ENCODE assay signal across 26 cellular contexts in genomic region chr2:49677227-49677626, GRCh38.
DNase-seq lines count a peak whose midpoint lies in the region; ATAC-seq, FAIRE-seq and TF ChIP-seq lines count a peak whose summit lies in the region.
"Had no signal": no experiment of that assay in that cellular context is flagged by ENCODE, and none has a peak within 500 bp of the region (broad histone marks: within the 10 kb centered on the region; RNA-seq: fewer than 3 reads in every experiment).

No MANE protein-coding gene starts in this region.

- no peak overlapping the region for H2BK15ac ChIP-seq in H1 (ENCODE audit: low read length)

- H3K56ac ChIP-seq in H1 (replicated peaks; ENCODE audit: insufficient read length, low read depth, low read length) = no peak overlapping the region

- no peaks in the 10 kb centered on the region for H3K9me3 ChIP-seq in H1 (ENCODE audit: insufficient read depth in 2 of 2, low read depth in 1 of 2, low read length in 1 of 2)
- H3K9me3 ChIP-seq: BE2C, BLaER1 had no signal

- H4K20me1 ChIP-seq in H1 (replicated peaks in 1 of 2; ENCODE audit: control insufficient read depth in 1 of 2, insufficient read depth in 2 of 2, low read length in 2 of 2) = peaks cover 0 to 1% of the 10 kb centered on the region in 2 experiments
- H4K20me1 ChIP-seq: BLaER1 had no signal

- no peak overlapping the region for H4K5ac ChIP-seq in H1 (ENCODE audit: insufficient read length, low read depth, low read length)

- CTCF ChIA-PET in H1 (lab: Charles Lee; ENCODE audit: partially characterized antibody) = interaction anchor here (1.0 to 3.0 kb wide), 4 partner anchors 9 to 57 kb away, joined by 3 to 16 read pairs (median 4); no protein-coding TSS in a partner anchor

- no peak overlapping the region for H3K4me2 ChIP-seq in H1 (ENCODE audit: insufficient read depth in 1 of 2, low read depth in 2 of 2, low read length in 2 of 2)
- H3K4me2 ChIP-seq: BLaER1 had no signal

- H3K14ac ChIP-seq in H1 (ENCODE audit: insufficient read length) = no peak overlapping the region

- no peak overlapping the region for H3K18ac ChIP-seq in H1 (ENCODE audit: extremely low read depth, low read length)

- no peak overlapping the region for H2AFZ ChIP-seq in H1 (ENCODE audit: low read length)

- no peak overlapping the region for H4K91ac ChIP-seq in H1 (replicated peaks; ENCODE audit: insufficient read length, low read length)

- no peak overlapping the region for H2BK12ac ChIP-seq in H1 (ENCODE audit: low read depth, low read length)

- H3K27me3 ChIP-seq in H1 (replicated peaks in 1 of 4; ENCODE audit: control insufficient read depth in 3 of 4, extremely low read depth in 1 of 4, insufficient read depth in 3 of 4, low read length in 3 of 4) = no peaks in the 10 kb centered on the region
- H3K27me3 ChIP-seq in foreskin keratinocyte = no peaks in the 10 kb centered on the region
- H3K27me3 ChIP-seq: BE2C, BLaER1 had no signal

- no peak overlapping the region for H2BK120ac ChIP-seq in H1 (replicated peaks; ENCODE audit: low read depth, low read length)

- no peak for DNase-seq in Right ventricle myocardium superior
- no peak for DNase-seq in cardiac septum (ENCODE audit: low spot score)
- DNase-seq in UCSD-AML1 (lab: John Stamatoyannopoulos, UW; ENCODE audit: unreplicated experiment) = peak; percentile 2
- no peak for DNase-seq in H1 (ENCODE audit: low read depth in 1 of 2, low spot score in 2 of 2)
- DNase-seq in NCI-H2171 (lab: John Stamatoyannopoulos, UW) = no peak
- no peak for DNase-seq in foreskin keratinocyte
- DNase-seq: 8988T; ACHN; BE2C; C1 segment of cervical spinal cord; CD4-positive, alpha-beta memory T cell; CD4-positive, CD25-positive, alpha-beta regulatory T cell; CD8-positive, alpha-beta memory T cell; COR-L47; DMS 273 treated with DMSO at 0.1 percent for 48 hours; DMS153; DMS53; DMS79; DND-41; EL; GF-D8 had no signal

- H3K79me1 ChIP-seq in H1 (ENCODE audit: low read depth, low read length) = no peaks in the 10 kb centered on the region

- intact Hi-C loops in Right ventricle myocardium superior (cut with DNase I) = no loop called here
- intact Hi-C loops in cardiac septum (cut with DNase I) = no loop called here

- TF ChIP-seq EP300 in H1 (IDR thresholded peaks at IDR 0.05; ENCODE audit: borderline replicate concordance in 1 of 2, low read depth in 2 of 2, low read length in 2 of 2) = no peak

- no peaks in the 10 kb centered on the region for H3K23me2 ChIP-seq in H1 (ENCODE audit: low read depth, low read length)

- H3K9ac ChIP-seq in H1 (replicated peaks in 1 of 4; ENCODE audit: extremely low read depth in 1 of 4, low read depth in 3 of 4, low read length in 3 of 4) = no peak overlapping the region
- H3K9ac ChIP-seq: BLaER1 had no signal

- H3K27ac ChIP-seq in H1 (ENCODE audit: low read depth, low read length) = no peak overlapping the region
- H3K27ac ChIP-seq in foreskin keratinocyte = no peak overlapping the region
- H3K27ac ChIP-seq: BLaER1 had no signal

- WGBS in H1 (ENCODE audit: extremely low coverage in 1 of 2, insufficient coverage in 1 of 2, insufficient read length in 1 of 2, insufficient replicate concordance in 2 of 2, low coverage in 1 of 2, low lambda C conversion rate in 2 of 2, missing lambda C conversion rate in 1 of 2), 2 experiments = 100% methylated on average over 1 of the region's 1 CpG; no CpG with 5 or more reads in 1 of the 2 experiments

- no peak overlapping the region for H2BK5ac ChIP-seq in H1 (ENCODE audit: low read depth, low read length)

- H3K36me3 ChIP-seq in H1 (ENCODE audit: control insufficient read depth in 2 of 4, insufficient read depth in 4 of 4, low read length in 3 of 4) = no peaks in the 10 kb centered on the region
- H3K36me3 ChIP-seq: BE2C, BLaER1 had no signal

- H3K4ac ChIP-seq in H1 (replicated peaks; ENCODE audit: insufficient read length, low read depth, low read length) = no peak overlapping the region

- no peaks in the 10 kb centered on the region for H3K79me2 ChIP-seq in H1 (ENCODE audit: control insufficient read depth in 1 of 2, insufficient read depth in 2 of 2, low read length in 2 of 2)

- H3K4me1 ChIP-seq in H1 (replicated peaks in 1 of 4; ENCODE audit: control insufficient read depth in 3 of 4, insufficient read depth in 4 of 4, low read length in 3 of 4) (no peaks in the 10 kb centered on the region), foreskin keratinocyte (no peaks in the 10 kb centered on the region)
- H3K4me1 ChIP-seq: BE2C, BLaER1 had no signal

- POLR2A ChIA-PET in H1 (lab: Charles Lee; ENCODE audit: partially characterized antibody) = no interaction called here

- TF ChIP-seq POLR2A in H1 (IDR thresholded peaks at IDR 0.05; ENCODE audit: control extremely low read depth in 1 of 2, low read depth in 2 of 2, low read length in 2 of 2) = no peak

- H2BK20ac ChIP-seq in H1 (ENCODE audit: low read length) = no peak overlapping the region

- H3K4me3 ChIP-seq in H1 (ENCODE audit: extremely low read depth in 1 of 4, insufficient read depth in 2 of 4, low read depth in 3 of 4, low read length in 4 of 4) = no peak overlapping the region
- H3K4me3 ChIP-seq: BLaER1 had no signal

- no peak for FAIRE-seq in H1 (lab: Jason Lieb, UNC)
- FAIRE-seq: A204.1, G401.6, GM12891, GM19239 had no signal

- TF ChIP-seq RAD21 in H1 (IDR thresholded peaks at IDR 0.05 in 1 of 2, conservative IDR thresholded peaks at IDR 0.05 in 1 of 2; ENCODE audit: low read depth in 2 of 2, low read length in 2 of 2) = no peak

- no peak overlapping the region for H2AK5ac ChIP-seq in H1 (ENCODE audit: low read depth, low read length)

- no peak overlapping the region for H3K23ac ChIP-seq in H1 (ENCODE audit: insufficient read length)

- ATAC-seq in Right ventricle myocardium superior (ENCODE audit: poor library complexity) = peak; percentile 29
- ATAC-seq in foreskin keratinocyte = no peak

- TF ChIP-seq CTCF in H1 (IDR thresholded peaks at IDR 0.05; ENCODE audit: control extremely low read depth in 1 of 3, insufficient read depth in 1 of 3, low read depth in 1 of 3, low read length in 3 of 3) = no peak
- TF ChIP-seq CTCF in foreskin keratinocyte (conservative IDR thresholded peaks at IDR 0.05) = no peak

- peak overlapping the region; percentile 68; the same call in 1 of the 2 replicates for H4K8ac ChIP-seq in H1 (ENCODE audit: extremely low read depth, insufficient read depth, low read length)

TF ChIP-seq in H1, 55 proteins besides CTCF, POLR2A, EP300 and RAD21 (continues in another document):
- TF ChIP-seq MAFK (IDR thresholded peaks at IDR 0.05; ENCODE audit: low read depth, low read length) (no peak), ZNF274 (IDR thresholded peaks at IDR 0.05; ENCODE audit: borderline replicate concordance, extremely low read depth, low read length) (no peak), YY1 (IDR thresholded peaks at IDR 0.05; ENCODE audit: low read depth, low read length) (no peak), SP1 (IDR thresholded peaks at IDR 0.05; ENCODE audit: low read depth, low read length) (no peak)
